In the genomic region with DNA sequence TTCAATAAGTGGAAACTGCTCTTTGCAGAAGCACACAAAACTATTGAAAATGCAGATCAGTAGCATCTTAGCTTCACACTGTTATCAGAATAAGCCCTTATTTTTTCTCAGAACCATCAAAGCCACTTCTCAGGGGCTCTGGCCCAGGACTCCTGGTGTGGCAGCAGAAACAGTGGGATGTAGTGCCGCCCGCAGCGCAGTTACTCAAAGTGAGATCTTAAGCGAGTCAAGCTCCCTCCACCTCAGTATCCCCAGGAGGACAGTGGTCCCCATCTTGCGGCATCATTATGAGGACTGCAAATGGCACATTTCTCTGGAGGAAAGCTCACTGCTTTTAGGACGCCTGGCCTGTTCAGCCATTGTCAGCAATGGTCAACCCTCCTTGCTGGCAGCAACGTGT, we compare ENCODE assay signal across 11 cellular contexts.
A peak's percentile ranks its signal among the peaks of the same experiment; 100 is the strongest.
DNase-seq lines count a peak whose midpoint lies in the region; ATAC-seq and TF ChIP-seq lines count a peak whose summit lies in the region.
"Had no signal": no experiment of that assay in that cellular context is flagged by ENCODE, and none has a peak within 500 bp of the region (broad histone marks: within the 10 kb centered on the region; RNA-seq: fewer than 3 reads in every experiment).

No MANE protein-coding gene starts in this region.

- CTCF ChIA-PET in MCF 10A (lab: Yijun Ruan, JAX) = no interaction called here

- no peaks in the 10 kb centered on the region for H3K36me3 Mint-ChIP-seq in MCF 10A (ENCODE audit: insufficient read depth, unreplicated experiment)

- 94 to 95% methylated on average over 7 of the region's 7 CpGs for WGBS in esophagus, 2 donors

- DNase-seq in right atrium auricular region (ENCODE audit: low spot score) (no peak), left cardiac atrium (no peak), germinal center (ENCODE audit: low spot score) (no peak), MCF 10A (ENCODE audit: unreplicated experiment) (no peak)
- DNase-seq: cerebellar nuclear complex, NCI-H345, WERI-Rb-1 had no signal

- no peaks in the 10 kb centered on the region for H3K9me3 ChIP-seq in right atrium auricular region
- H3K9me3 ChIP-seq in esophagus (ENCODE audit: control insufficient read depth in 2 of 2, insufficient read depth in 1 of 2, low read depth in 1 of 2, low read length in 1 of 2) = no peaks in the 10 kb centered on the region
- H3K9me3 ChIP-seq in parathyroid adenoma (ENCODE audit: control insufficient read depth, low read length) = no peaks in the 10 kb centered on the region

- no peak overlapping the region for H3K9ac ChIP-seq in parathyroid adenoma

- BruUV-seq in MCF 10A (replicated peaks; lab: Mats Ljungman, UMichigan) = no TSS peak

- no peak overlapping the region for H3K27ac Mint-ChIP-seq in MCF 10A (ENCODE audit: low read depth, unreplicated experiment)

- H3K4me1 ChIP-seq in right atrium auricular region (peaks cover 0 to 46% of the 10 kb centered on the region in 2 donors), esophagus (ENCODE audit: control insufficient read depth in 2 of 2, insufficient read depth in 2 of 2, low read length in 1 of 2) (peaks cover 4 to 10% of the 10 kb centered on the region in 2 donors), parathyroid adenoma (peaks cover 47% of the 10 kb centered on the region)

- H3K27me3 Mint-ChIP-seq in MCF 10A (ENCODE audit: insufficient read depth, unreplicated experiment) = no peaks in the 10 kb centered on the region

- intact Hi-C loops in left cardiac atrium (cut with DNase I) (no loop called here), MCF 10A (cut with micrococcal nuclease) (no loop called here)

- H3K27ac ChIP-seq in right atrium auricular region (peak overlapping the region; percentile 61 to 62), esophagus (ENCODE audit: low read depth in 2 of 2, low read length in 1 of 2) (peak overlapping the region; percentile 1 to 36), parathyroid adenoma (peak overlapping the region; percentile 26)
- H3K27ac ChIP-seq: WERI-Rb-1 had no signal

- H3K79me2 ChIP-seq in parathyroid adenoma = peaks cover 48% of the 10 kb centered on the region

- H3K4me3 Mint-ChIP-seq in MCF 10A (ENCODE audit: unreplicated experiment) = no peak overlapping the region

- TF ChIP-seq CTCF in right atrium auricular region (IDR thresholded peaks at IDR 0.05) = no peak
- TF ChIP-seq CTCF in parathyroid adenoma (IDR thresholded peaks at IDR 0.05) = no peak
- TF ChIP-seq CTCF in MCF 10A (IDR thresholded peaks at IDR 0.05; ENCODE audit: unreplicated experiment) = no peak

- peaks cover 27% of the 10 kb centered on the region for H3K4me1 Mint-ChIP-seq in MCF 10A (ENCODE audit: insufficient read depth, unreplicated experiment)

- H3K36me3 ChIP-seq in right atrium auricular region (no peaks in the 10 kb centered on the region), esophagus (ENCODE audit: control insufficient read depth in 2 of 2, insufficient read depth in 2 of 2, low read length in 1 of 2) (no peaks in the 10 kb centered on the region), parathyroid adenoma (ENCODE audit: control insufficient read depth, insufficient read depth, low read length) (no peaks in the 10 kb centered on the region)
- H3K36me3 ChIP-seq: WERI-Rb-1 had no signal

- H2AFZ ChIP-seq in parathyroid adenoma = no peak overlapping the region

- H3K9me3 Mint-ChIP-seq in MCF 10A (ENCODE audit: unreplicated experiment) = no peaks in the 10 kb centered on the region

- POLR2A ChIA-PET in MCF 10A (lab: Yijun Ruan, JAX) = interaction anchor here (1.6 to 5.2 kb wide), 2 partner anchors 13 to 30 kb away, joined by 9 to 23 read pairs; no protein-coding TSS in a partner anchor

- H3K27me3 ChIP-seq in right atrium auricular region (no peaks in the 10 kb centered on the region), esophagus (ENCODE audit: control insufficient read depth in 1 of 2, insufficient read depth in 2 of 2, low read length in 2 of 2) (no peaks in the 10 kb centered on the region), parathyroid adenoma (ENCODE audit: control insufficient read depth, insufficient read depth, low read length) (no peaks in the 10 kb centered on the region)

- no peak overlapping the region for H3K4me3 ChIP-seq in right atrium auricular region
- no peak overlapping the region for H3K4me3 ChIP-seq in esophagus (ENCODE audit: low read depth in 1 of 2, low read length in 2 of 2)
- no peak overlapping the region for H3K4me3 ChIP-seq in parathyroid adenoma (ENCODE audit: low read depth, low read length)

- no peak overlapping the region for H3K4me2 ChIP-seq in parathyroid adenoma (ENCODE audit: low read length)

- ATAC-seq in left cardiac atrium = no peak
- no peak for ATAC-seq in HG02678 (IDR thresholded peaks at IDR 0.05; ENCODE audit: unreplicated experiment)
- ATAC-seq in HG02798 (IDR thresholded peaks at IDR 0.05; ENCODE audit: poor library complexity, unreplicated experiment) = no peak
